ENCODE assay signal across 1 cellular context in the genomic region with DNA sequence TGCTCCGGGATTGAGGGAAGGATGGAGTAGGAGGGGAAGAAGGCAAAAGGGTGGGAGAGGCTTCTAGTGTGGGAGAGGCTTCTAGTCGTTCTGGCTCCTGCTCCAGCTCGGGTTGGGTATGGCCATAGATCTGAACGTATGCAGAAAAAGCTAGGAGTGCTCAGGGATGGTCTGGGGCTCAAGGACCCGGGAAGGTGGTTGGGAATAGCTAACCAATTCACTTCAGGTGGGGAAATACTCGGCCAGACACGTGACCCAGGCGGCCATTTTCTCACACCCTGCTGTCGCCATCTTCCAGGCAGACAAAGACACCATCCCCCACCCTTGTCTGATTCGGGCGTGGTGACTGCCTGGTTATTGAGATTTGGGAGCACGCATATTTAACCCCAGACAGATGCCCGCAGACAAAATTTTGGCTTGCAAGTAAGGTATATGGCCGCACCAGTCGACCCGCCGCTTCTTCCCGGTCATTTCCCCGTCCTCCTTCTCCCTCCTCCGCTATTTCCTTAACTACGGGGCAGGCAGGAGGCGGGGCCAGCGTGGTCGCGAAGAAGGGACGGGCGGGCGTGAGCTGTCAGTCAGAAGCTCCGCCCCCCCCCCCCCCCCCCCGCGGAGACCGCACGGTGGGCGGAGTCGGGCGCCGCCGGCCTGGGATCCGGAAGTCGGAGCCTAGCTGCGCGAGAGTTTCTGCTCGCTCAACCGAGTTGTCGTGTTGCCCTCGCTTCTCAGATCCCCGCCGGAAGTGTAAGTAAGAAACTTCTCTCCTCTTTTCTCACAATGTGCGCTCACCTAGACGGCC.
TF ChIP-seq lines count a peak whose summit lies in the region.

A gene with protein sequence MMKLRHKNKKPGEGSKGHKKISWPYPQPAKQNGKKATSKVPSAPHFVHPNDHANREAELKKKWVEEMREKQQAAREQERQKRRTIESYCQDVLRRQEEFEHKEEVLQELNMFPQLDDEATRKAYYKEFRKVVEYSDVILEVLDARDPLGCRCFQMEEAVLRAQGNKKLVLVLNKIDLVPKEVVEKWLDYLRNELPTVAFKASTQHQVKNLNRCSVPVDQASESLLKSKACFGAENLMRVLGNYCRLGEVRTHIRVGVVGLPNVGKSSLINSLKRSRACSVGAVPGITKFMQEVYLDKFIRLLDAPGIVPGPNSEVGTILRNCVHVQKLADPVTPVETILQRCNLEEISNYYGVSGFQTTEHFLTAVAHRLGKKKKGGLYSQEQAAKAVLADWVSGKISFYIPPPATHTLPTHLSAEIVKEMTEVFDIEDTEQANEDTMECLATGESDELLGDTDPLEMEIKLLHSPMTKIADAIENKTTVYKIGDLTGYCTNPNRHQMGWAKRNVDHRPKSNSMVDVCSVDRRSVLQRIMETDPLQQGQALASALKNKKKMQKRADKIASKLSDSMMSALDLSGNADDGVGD (plus strand): TSS at position 661 of the 799 bp plus-strand sequence. CDS start 2,348 bp downstream, outside the sequence.

TF ChIP-seq in GM12878, 131 proteins besides CTCF, POLR2A, EP300 and RAD21 (continued from another document and continues in another):
- TF ChIP-seq, protein P1, sequence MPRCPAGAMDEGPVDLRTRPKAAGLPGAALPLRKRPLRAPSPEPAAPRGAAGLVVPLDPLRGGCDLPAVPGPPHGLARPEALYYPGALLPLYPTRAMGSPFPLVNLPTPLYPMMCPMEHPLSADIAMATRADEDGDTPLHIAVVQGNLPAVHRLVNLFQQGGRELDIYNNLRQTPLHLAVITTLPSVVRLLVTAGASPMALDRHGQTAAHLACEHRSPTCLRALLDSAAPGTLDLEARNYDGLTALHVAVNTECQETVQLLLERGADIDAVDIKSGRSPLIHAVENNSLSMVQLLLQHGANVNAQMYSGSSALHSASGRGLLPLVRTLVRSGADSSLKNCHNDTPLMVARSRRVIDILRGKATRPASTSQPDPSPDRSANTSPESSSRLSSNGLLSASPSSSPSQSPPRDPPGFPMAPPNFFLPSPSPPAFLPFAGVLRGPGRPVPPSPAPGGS (IDR thresholded peaks at IDR 0.05; ENCODE audit: borderline replicate concordance, insufficient read depth, low read depth, low read length, poor library complexity, severe bottlenecking) = no peak
- TF ChIP-seq, protein P2, sequence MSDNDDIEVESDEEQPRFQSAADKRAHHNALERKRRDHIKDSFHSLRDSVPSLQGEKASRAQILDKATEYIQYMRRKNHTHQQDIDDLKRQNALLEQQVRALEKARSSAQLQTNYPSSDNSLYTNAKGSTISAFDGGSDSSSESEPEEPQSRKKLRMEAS (IDR thresholded peaks at IDR 0.05; ENCODE audit: low read depth, low read length) = 0 out of 2 replicates have a peak, but pooled peaks have one; percentile 43
- TF ChIP-seq BRCA1 (IDR thresholded peaks at IDR 0.05; ENCODE audit: low read depth, low read length) (no peak), HDAC2 (IDR thresholded peaks at IDR 0.05) (no peak), TARDBP (IDR thresholded peaks at IDR 0.05; ENCODE audit: borderline replicate concordance) (no peak), SREBF2 (IDR thresholded peaks at IDR 0.05; ENCODE audit: low read length) (no peak), PAX8 (IDR thresholded peaks at IDR 0.05) (no peak), SREBF1 (IDR thresholded peaks at IDR 0.05; ENCODE audit: low read length) (no peak), SP1 (IDR thresholded peaks at IDR 0.05; ENCODE audit: low read depth, low read length) (no peak), CHD2 (IDR thresholded peaks at IDR 0.05; ENCODE audit: borderline replicate concordance, low read depth, low read length) (peak; percentile 75; the same call in 1 of the 2 replicates), CEBPB (IDR thresholded peaks at IDR 0.05; ENCODE audit: borderline replicate concordance in 1 of 2, low read depth in 2 of 2, low read length in 2 of 2) (no peak), ZNF217 (IDR thresholded peaks at IDR 0.05) (no peak), CREB1 (IDR thresholded peaks at IDR 0.05; ENCODE audit: low read depth) (no peak), SMAD1 (IDR thresholded peaks at IDR 0.05; ENCODE audit: low read depth, partially characterized antibody) (no peak), STAT1 (conservative IDR thresholded peaks at IDR 0.05) (no peak), RELA (IDR thresholded peaks at IDR 0.05; ENCODE audit: borderline replicate concordance, partially characterized antibody) (peak; percentile 45), ATF7 (IDR thresholded peaks at IDR 0.05; ENCODE audit: low read depth) (no peak), SRF (IDR thresholded peaks at IDR 0.05; ENCODE audit: low read depth in 2 of 2, low read length in 2 of 2) (no peak), JUND (IDR thresholded peaks at IDR 0.05; ENCODE audit: low read depth, low read length) (no peak), JUNB (IDR thresholded peaks at IDR 0.05) (no peak), RBBP5 (conservative IDR thresholded peaks at IDR 0.05) (no peak), ZNF207 (IDR thresholded peaks at IDR 0.05; ENCODE audit: borderline replicate concordance) (no peak), TCF7 (IDR thresholded peaks at IDR 0.05; ENCODE audit: borderline replicate concordance) (no peak), YBX1 (IDR thresholded peaks at IDR 0.05) (no peak), POU2F2 (IDR thresholded peaks at IDR 0.05; ENCODE audit: borderline replicate concordance, low read depth, low read length) (0 out of 3 replicates have a peak, but pooled peaks have one; percentile 19), GABPA (IDR thresholded peaks at IDR 0.05; ENCODE audit: low read depth) (peak; percentile 74), ESRRA (IDR thresholded peaks at IDR 0.05; ENCODE audit: low read length) (no peak)
- TF ChIP-seq, protein P3, sequence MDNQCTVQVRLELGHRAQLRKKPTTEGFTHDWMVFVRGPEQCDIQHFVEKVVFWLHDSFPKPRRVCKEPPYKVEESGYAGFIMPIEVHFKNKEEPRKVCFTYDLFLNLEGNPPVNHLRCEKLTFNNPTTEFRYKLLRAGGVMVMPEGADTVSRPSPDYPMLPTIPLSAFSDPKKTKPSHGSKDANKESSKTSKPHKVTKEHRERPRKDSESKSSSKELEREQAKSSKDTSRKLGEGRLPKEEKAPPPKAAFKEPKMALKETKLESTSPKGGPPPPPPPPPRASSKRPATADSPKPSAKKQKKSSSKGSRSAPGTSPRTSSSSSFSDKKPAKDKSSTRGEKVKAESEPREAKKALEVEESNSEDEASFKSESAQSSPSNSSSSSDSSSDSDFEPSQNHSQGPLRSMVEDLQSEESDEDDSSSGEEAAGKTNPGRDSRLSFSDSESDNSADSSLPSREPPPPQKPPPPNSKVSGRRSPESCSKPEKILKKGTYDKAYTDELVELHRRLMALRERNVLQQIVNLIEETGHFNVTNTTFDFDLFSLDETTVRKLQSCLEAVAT (IDR thresholded peaks at IDR 0.05) = peak; percentile 40; the same call in 1 of the 2 replicates
- TF ChIP-seq, protein P4, sequence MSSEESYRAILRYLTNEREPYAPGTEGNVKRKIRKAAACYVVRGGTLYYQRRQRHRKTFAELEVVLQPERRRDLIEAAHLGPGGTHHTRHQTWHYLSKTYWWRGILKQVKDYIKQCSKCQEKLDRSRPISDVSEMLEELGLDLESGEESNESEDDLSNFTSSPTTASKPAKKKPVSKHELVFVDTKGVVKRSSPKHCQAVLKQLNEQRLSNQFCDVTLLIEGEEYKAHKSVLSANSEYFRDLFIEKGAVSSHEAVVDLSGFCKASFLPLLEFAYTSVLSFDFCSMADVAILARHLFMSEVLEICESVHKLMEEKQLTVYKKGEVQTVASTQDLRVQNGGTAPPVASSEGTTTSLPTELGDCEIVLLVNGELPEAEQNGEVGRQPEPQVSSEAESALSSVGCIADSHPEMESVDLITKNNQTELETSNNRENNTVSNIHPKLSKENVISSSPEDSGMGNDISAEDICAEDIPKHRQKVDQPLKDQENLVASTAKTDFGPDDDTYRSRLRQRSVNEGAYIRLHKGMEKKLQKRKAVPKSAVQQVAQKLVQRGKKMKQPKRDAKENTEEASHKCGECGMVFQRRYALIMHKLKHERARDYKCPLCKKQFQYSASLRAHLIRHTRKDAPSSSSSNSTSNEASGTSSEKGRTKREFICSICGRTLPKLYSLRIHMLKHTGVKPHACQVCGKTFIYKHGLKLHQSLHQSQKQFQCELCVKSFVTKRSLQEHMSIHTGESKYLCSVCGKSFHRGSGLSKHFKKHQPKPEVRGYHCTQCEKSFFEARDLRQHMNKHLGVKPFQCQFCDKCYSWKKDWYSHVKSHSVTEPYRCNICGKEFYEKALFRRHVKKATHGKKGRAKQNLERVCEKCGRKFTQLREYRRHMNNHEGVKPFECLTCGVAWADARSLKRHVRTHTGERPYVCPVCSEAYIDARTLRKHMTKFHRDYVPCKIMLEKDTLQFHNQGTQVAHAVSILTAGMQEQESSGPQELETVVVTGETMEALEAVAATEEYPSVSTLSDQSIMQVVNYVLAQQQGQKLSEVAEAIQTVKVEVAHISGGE (CRISPR knock-in tag; IDR thresholded peaks at IDR 0.05) = no peak
- TF ChIP-seq, protein P5, sequence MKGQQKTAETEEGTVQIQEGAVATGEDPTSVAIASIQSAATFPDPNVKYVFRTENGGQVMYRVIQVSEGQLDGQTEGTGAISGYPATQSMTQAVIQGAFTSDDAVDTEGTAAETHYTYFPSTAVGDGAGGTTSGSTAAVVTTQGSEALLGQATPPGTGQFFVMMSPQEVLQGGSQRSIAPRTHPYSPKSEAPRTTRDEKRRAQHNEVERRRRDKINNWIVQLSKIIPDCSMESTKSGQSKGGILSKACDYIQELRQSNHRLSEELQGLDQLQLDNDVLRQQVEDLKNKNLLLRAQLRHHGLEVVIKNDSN (IDR thresholded peaks at IDR 0.05; ENCODE audit: borderline replicate concordance, extremely low read length, insufficient read depth, low read depth, low read length) = peak; percentile 88
- TF ChIP-seq, protein P6, sequence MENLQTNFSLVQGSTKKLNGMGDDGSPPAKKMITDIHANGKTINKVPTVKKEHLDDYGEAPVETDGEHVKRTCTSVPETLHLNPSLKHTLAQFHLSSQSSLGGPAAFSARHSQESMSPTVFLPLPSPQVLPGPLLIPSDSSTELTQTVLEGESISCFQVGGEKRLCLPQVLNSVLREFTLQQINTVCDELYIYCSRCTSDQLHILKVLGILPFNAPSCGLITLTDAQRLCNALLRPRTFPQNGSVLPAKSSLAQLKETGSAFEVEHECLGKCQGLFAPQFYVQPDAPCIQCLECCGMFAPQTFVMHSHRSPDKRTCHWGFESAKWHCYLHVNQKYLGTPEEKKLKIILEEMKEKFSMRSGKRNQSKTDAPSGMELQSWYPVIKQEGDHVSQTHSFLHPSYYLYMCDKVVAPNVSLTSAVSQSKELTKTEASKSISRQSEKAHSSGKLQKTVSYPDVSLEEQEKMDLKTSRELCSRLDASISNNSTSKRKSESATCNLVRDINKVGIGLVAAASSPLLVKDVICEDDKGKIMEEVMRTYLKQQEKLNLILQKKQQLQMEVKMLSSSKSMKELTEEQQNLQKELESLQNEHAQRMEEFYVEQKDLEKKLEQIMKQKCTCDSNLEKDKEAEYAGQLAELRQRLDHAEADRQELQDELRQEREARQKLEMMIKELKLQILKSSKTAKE (IDR thresholded peaks at IDR 0.05; ENCODE audit: low read depth, poor library complexity, severe bottlenecking) = peak; percentile 48
- TF ChIP-seq, protein P7, sequence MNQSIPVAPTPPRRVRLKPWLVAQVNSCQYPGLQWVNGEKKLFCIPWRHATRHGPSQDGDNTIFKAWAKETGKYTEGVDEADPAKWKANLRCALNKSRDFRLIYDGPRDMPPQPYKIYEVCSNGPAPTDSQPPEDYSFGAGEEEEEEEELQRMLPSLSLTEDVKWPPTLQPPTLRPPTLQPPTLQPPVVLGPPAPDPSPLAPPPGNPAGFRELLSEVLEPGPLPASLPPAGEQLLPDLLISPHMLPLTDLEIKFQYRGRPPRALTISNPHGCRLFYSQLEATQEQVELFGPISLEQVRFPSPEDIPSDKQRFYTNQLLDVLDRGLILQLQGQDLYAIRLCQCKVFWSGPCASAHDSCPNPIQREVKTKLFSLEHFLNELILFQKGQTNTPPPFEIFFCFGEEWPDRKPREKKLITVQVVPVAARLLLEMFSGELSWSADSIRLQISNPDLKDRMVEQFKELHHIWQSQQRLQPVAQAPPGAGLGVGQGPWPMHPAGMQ (IDR thresholded peaks at IDR 0.05; ENCODE audit: borderline replicate concordance) = no peak
- TF ChIP-seq, protein P8, sequence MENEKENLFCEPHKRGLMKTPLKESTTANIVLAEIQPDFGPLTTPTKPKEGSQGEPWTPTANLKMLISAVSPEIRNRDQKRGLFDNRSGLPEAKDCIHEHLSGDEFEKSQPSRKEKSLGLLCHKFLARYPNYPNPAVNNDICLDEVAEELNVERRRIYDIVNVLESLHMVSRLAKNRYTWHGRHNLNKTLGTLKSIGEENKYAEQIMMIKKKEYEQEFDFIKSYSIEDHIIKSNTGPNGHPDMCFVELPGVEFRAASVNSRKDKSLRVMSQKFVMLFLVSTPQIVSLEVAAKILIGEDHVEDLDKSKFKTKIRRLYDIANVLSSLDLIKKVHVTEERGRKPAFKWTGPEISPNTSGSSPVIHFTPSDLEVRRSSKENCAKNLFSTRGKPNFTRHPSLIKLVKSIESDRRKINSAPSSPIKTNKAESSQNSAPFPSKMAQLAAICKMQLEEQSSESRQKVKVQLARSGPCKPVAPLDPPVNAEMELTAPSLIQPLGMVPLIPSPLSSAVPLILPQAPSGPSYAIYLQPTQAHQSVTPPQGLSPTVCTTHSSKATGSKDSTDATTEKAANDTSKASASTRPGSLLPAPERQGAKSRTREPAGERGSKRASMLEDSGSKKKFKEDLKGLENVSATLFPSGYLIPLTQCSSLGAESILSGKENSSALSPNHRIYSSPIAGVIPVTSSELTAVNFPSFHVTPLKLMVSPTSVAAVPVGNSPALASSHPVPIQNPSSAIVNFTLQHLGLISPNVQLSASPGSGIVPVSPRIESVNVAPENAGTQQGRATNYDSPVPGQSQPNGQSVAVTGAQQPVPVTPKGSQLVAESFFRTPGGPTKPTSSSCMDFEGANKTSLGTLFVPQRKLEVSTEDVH (IDR thresholded peaks at IDR 0.05; ENCODE audit: low read depth, partially characterized antibody) = no peak
- TF ChIP-seq, protein P9, sequence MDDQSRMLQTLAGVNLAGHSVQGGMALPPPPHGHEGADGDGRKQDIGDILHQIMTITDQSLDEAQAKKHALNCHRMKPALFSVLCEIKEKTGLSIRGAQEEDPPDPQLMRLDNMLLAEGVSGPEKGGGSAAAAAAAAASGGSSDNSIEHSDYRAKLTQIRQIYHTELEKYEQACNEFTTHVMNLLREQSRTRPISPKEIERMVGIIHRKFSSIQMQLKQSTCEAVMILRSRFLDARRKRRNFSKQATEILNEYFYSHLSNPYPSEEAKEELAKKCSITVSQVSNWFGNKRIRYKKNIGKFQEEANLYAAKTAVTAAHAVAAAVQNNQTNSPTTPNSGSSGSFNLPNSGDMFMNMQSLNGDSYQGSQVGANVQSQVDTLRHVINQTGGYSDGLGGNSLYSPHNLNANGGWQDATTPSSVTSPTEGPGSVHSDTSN (IDR thresholded peaks at IDR 0.05; ENCODE audit: insufficient replicate concordance, low read depth, low read length) = peak; percentile 81
- TF ChIP-seq, protein P10, sequence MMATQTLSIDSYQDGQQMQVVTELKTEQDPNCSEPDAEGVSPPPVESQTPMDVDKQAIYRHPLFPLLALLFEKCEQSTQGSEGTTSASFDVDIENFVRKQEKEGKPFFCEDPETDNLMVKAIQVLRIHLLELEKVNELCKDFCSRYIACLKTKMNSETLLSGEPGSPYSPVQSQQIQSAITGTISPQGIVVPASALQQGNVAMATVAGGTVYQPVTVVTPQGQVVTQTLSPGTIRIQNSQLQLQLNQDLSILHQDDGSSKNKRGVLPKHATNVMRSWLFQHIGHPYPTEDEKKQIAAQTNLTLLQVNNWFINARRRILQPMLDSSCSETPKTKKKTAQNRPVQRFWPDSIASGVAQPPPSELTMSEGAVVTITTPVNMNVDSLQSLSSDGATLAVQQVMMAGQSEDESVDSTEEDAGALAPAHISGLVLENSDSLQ (IDR thresholded peaks at IDR 0.05) = peak; percentile 95
